In genomic region chr2:72605836-72606442, GRCh38 we compare ENCODE assay signal across 8 cellular contexts.
A peak's percentile ranks its signal among the peaks of the same experiment; 100 is the strongest.
DNase-seq lines count a peak whose midpoint lies in the region; ATAC-seq and TF ChIP-seq lines count a peak whose summit lies in the region.

No MANE protein-coding gene starts in this region.

- no peak overlapping the region for H3K27ac Mint-ChIP-seq in activated CD8-positive, alpha-beta T cell treated with anti-CD3 and anti-CD28 coated beads for 36 hours
- H3K27ac Mint-ChIP-seq in activated CD8-positive, alpha-beta T cell treated with anti-CD3 and anti-CD28 coated beads, Interleukin-2, amount 10 ng/mL, durations not matched to agents 7 days and 5 days = no peak overlapping the region
- no peak overlapping the region for H3K27ac Mint-ChIP-seq in type B pancreatic cell
- H3K27ac Mint-ChIP-seq in activated naive CD4-positive, alpha-beta T cell treated with anti-CD3 and anti-CD28 coated beads, Interleukin-2, amount 10 ng/mL, durations not matched to agents 7 days and 5 days = no peak overlapping the region
- H3K27ac Mint-ChIP-seq in activated T-helper 17 cell treated with anti-CD3 and anti-CD28 coated beads, Interleukin-2, amount 50 U/mL, for 72 hours = no peak overlapping the region

- H3K27me3 Mint-ChIP-seq in activated CD8-positive, alpha-beta T cell treated with anti-CD3 and anti-CD28 coated beads for 36 hours = no peaks in the 10 kb centered on the region
- H3K27me3 Mint-ChIP-seq in activated CD8-positive, alpha-beta T cell treated with anti-CD3 and anti-CD28 coated beads, Interleukin-2, amount 10 ng/mL, durations not matched to agents 7 days and 5 days (ENCODE audit: low read depth) = no peaks in the 10 kb centered on the region
- H3K27me3 Mint-ChIP-seq in type B pancreatic cell = no peaks in the 10 kb centered on the region
- H3K27me3 Mint-ChIP-seq in activated naive CD4-positive, alpha-beta T cell treated with anti-CD3 and anti-CD28 coated beads, Interleukin-2, amount 10 ng/mL, durations not matched to agents 7 days and 5 days = no peaks in the 10 kb centered on the region
- no peaks in the 10 kb centered on the region for H3K27me3 Mint-ChIP-seq in activated T-helper 17 cell treated with anti-CD3 and anti-CD28 coated beads, Interleukin-2, amount 50 U/mL, for 72 hours

- no peak for ATAC-seq in activated CD8-positive, alpha-beta T cell treated with anti-CD3 and anti-CD28 coated beads for 36 hours
- no peak for ATAC-seq in activated CD8-positive, alpha-beta T cell treated with anti-CD3 and anti-CD28 coated beads, Interleukin-2, amount 10 ng/mL, durations not matched to agents 7 days and 5 days
- no peak for ATAC-seq in activated T-helper 17 cell treated with anti-CD3 and anti-CD28 coated beads, Interleukin-2, amount 50 U/mL, for 72 hours (replicated peaks)

- H3K4me3 Mint-ChIP-seq in activated CD8-positive, alpha-beta T cell treated with anti-CD3 and anti-CD28 coated beads for 36 hours = no peak overlapping the region
- no peak overlapping the region for H3K4me3 Mint-ChIP-seq in activated CD8-positive, alpha-beta T cell treated with anti-CD3 and anti-CD28 coated beads, Interleukin-2, amount 10 ng/mL, durations not matched to agents 7 days and 5 days
- no peak overlapping the region for H3K4me3 Mint-ChIP-seq in type B pancreatic cell
- H3K4me3 Mint-ChIP-seq in activated naive CD4-positive, alpha-beta T cell treated with anti-CD3 and anti-CD28 coated beads, Interleukin-2, amount 10 ng/mL, durations not matched to agents 7 days and 5 days = no peak overlapping the region
- H3K4me3 Mint-ChIP-seq in activated T-helper 17 cell treated with anti-CD3 and anti-CD28 coated beads, Interleukin-2, amount 50 U/mL, for 72 hours = no peak overlapping the region

- H3K4me1 Mint-ChIP-seq in activated CD8-positive, alpha-beta T cell treated with anti-CD3 and anti-CD28 coated beads for 36 hours (ENCODE audit: low read depth) = peaks cover 18% of the 10 kb centered on the region
- no peaks in the 10 kb centered on the region for H3K4me1 Mint-ChIP-seq in activated CD8-positive, alpha-beta T cell treated with anti-CD3 and anti-CD28 coated beads, Interleukin-2, amount 10 ng/mL, durations not matched to agents 7 days and 5 days (ENCODE audit: low read depth)
- H3K4me1 Mint-ChIP-seq in type B pancreatic cell (ENCODE audit: unreplicated experiment) = peaks cover 12% of the 10 kb centered on the region
- no peaks in the 10 kb centered on the region for H3K4me1 Mint-ChIP-seq in activated naive CD4-positive, alpha-beta T cell treated with anti-CD3 and anti-CD28 coated beads, Interleukin-2, amount 10 ng/mL, durations not matched to agents 7 days and 5 days
- H3K4me1 Mint-ChIP-seq in activated T-helper 17 cell treated with anti-CD3 and anti-CD28 coated beads, Interleukin-2, amount 50 U/mL, for 72 hours = peaks cover 10% of the 10 kb centered on the region

- no peak for DNase-seq in activated CD8-positive, alpha-beta T cell treated with anti-CD3 and anti-CD28 coated beads for 36 hours
- no peak for DNase-seq in activated CD8-positive, alpha-beta T cell treated with anti-CD3 and anti-CD28 coated beads, Interleukin-2, amount 10 ng/mL, durations not matched to agents 7 days and 5 days
- DNase-seq in NCI-H748 (lab: John Stamatoyannopoulos, UW; ENCODE audit: unreplicated experiment) = peak; percentile 1
- DNase-seq in fibroblast of gingiva (ENCODE audit: low read depth) = peak; percentile 11
- no peak for DNase-seq in type B pancreatic cell (ENCODE audit: extremely low spot score, unreplicated experiment)
- no peak for DNase-seq in stimulated activated CD4-positive, alpha-beta T cell treated with anti-CD3 and anti-CD28 coated beads, Interleukin-1b, Interleukin-23, amount 100 ng/mL, for 48 hours
- no peak for DNase-seq in activated naive CD4-positive, alpha-beta T cell treated with anti-CD3 and anti-CD28 coated beads, Interleukin-2, amount 10 ng/mL, durations not matched to agents 7 days and 5 days

- intact Hi-C loops in activated CD8-positive, alpha-beta T cell treated with anti-CD3 and anti-CD28 coated beads for 36 hours (cut with micrococcal nuclease) = no loop called here

- POLR2A ChIA-PET in activated CD8-positive, alpha-beta T cell treated with anti-CD3 and anti-CD28 coated beads for 36 hours (lab: Charles Lee) = interaction anchor here (0.6 kb wide), 1 partner anchor 45 kb away, joined by 3 read pairs; no protein-coding TSS in a partner anchor
- POLR2A ChIA-PET in activated CD8-positive, alpha-beta T cell treated with anti-CD3 and anti-CD28 coated beads, Interleukin-2, amount 10 ng/mL, durations not matched to agents 7 days and 5 days (lab: Charles Lee) = no interaction called here

- CTCF ChIA-PET in activated CD8-positive, alpha-beta T cell treated with anti-CD3 and anti-CD28 coated beads for 36 hours (lab: Charles Lee) = interaction anchor here (0.6 to 1.5 kb wide), 7 partner anchors 9 to 769 kb away, joined by 3 to 5 read pairs (median 3); no protein-coding TSS in a partner anchor
- CTCF ChIA-PET in activated CD8-positive, alpha-beta T cell treated with anti-CD3 and anti-CD28 coated beads, Interleukin-2, amount 10 ng/mL, durations not matched to agents 7 days and 5 days (lab: Charles Lee) = interaction anchor here (1.0 to 2.0 kb wide), 5 partner anchors 9 to 682 kb away, joined by 3 to 5 read pairs (median 3); no protein-coding TSS in a partner anchor
- CTCF ChIA-PET in activated naive CD4-positive, alpha-beta T cell treated with anti-CD3 and anti-CD28 coated beads, Interleukin-2, amount 10 ng/mL, durations not matched to agents 7 days and 5 days (lab: Charles Lee) = interaction anchor here (0.7 to 1.8 kb wide), 4 partner anchors 8 to 682 kb away, joined by 3 to 6 read pairs (median 3); no protein-coding TSS in a partner anchor

- peaks cover 3% of the 10 kb centered on the region for H3K36me3 Mint-ChIP-seq in activated CD8-positive, alpha-beta T cell treated with anti-CD3 and anti-CD28 coated beads for 36 hours (ENCODE audit: low read depth)
- no peaks in the 10 kb centered on the region for H3K36me3 Mint-ChIP-seq in activated CD8-positive, alpha-beta T cell treated with anti-CD3 and anti-CD28 coated beads, Interleukin-2, amount 10 ng/mL, durations not matched to agents 7 days and 5 days (ENCODE audit: low read depth)
- H3K36me3 Mint-ChIP-seq in type B pancreatic cell = no peaks in the 10 kb centered on the region
- H3K36me3 Mint-ChIP-seq in activated naive CD4-positive, alpha-beta T cell treated with anti-CD3 and anti-CD28 coated beads, Interleukin-2, amount 10 ng/mL, durations not matched to agents 7 days and 5 days = no peaks in the 10 kb centered on the region
- no peaks in the 10 kb centered on the region for H3K36me3 Mint-ChIP-seq in activated T-helper 17 cell treated with anti-CD3 and anti-CD28 coated beads, Interleukin-2, amount 50 U/mL, for 72 hours (ENCODE audit: low read depth)

- H3K9me3 Mint-ChIP-seq in activated CD8-positive, alpha-beta T cell treated with anti-CD3 and anti-CD28 coated beads for 36 hours = peaks cover 2% of the 10 kb centered on the region
- no peaks in the 10 kb centered on the region for H3K9me3 Mint-ChIP-seq in activated CD8-positive, alpha-beta T cell treated with anti-CD3 and anti-CD28 coated beads, Interleukin-2, amount 10 ng/mL, durations not matched to agents 7 days and 5 days (ENCODE audit: insufficient read depth)
- H3K9me3 Mint-ChIP-seq in type B pancreatic cell = no peaks in the 10 kb centered on the region
- H3K9me3 Mint-ChIP-seq in activated naive CD4-positive, alpha-beta T cell treated with anti-CD3 and anti-CD28 coated beads, Interleukin-2, amount 10 ng/mL, durations not matched to agents 7 days and 5 days = no peaks in the 10 kb centered on the region
- no peaks in the 10 kb centered on the region for H3K9me3 Mint-ChIP-seq in activated T-helper 17 cell treated with anti-CD3 and anti-CD28 coated beads, Interleukin-2, amount 50 U/mL, for 72 hours

- peak; percentile 78 for TF ChIP-seq CTCF in activated CD8-positive, alpha-beta T cell treated with anti-CD3 and anti-CD28 coated beads for 36 hours (IDR thresholded peaks at IDR 0.05)
- peak; percentile 84 for TF ChIP-seq CTCF in type B pancreatic cell (conservative IDR thresholded peaks at IDR 0.05)

Comparison
In these comparisons a context has a peak if more than half of its experiments do, and no peak if none do; other contexts are left out.
1. DNase-seq: peak in NCI-H748 (single experiment) and fibroblast of gingiva (single experiment); none in activated CD8-positive, alpha-beta T cell treated with anti-CD3 and anti-CD28 coated beads for 36 hours (single experiment), activated CD8-positive, alpha-beta T cell treated with anti-CD3 and anti-CD28 coated beads, Interleukin-2, amount 10 ng/mL, durations not matched to agents 7 days and 5 days (single experiment), type B pancreatic cell (single experiment), stimulated activated CD4-positive, alpha-beta T cell treated with anti-CD3 and anti-CD28 coated beads, Interleukin-1b, Interleukin-23, amount 100 ng/mL, for 48 hours (single experiment) and activated naive CD4-positive, alpha-beta T cell treated with anti-CD3 and anti-CD28 coated beads, Interleukin-2, amount 10 ng/mL, durations not matched to agents 7 days and 5 days (single experiment).